Comparison of ENCODE assay signal across 13 cellular contexts in the genomic region with DNA sequence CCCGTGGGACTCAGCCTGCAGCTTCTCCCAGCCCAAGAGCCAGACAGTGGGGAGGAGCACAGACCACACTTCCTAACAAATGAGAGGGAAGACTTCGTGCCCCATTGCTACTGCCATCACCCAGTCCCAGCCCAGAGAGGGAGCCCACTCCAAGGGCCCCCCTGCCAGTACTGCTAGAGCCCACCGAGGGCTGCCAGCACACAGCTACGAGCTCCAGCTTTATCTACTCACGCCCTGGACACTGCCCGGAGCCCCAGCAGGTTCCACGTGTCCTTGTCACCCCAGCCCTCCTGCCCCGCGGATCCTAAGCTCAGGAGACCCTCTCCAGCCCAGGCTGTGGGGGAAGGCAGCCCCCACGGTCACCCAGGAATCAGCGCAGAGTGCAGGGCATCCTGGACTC. TPM values are rescaled to one million over a fixed set of nuclear protein-coding genes. Genes with fewer than 3 reads are reported as not detected.
DNase-seq lines count a peak whose midpoint lies in the region; ATAC-seq, FAIRE-seq and TF ChIP-seq lines count a peak whose summit lies in the region.
"Had no signal": no experiment of that assay in that cellular context is flagged by ENCODE, and none has a peak within 500 bp of the region (broad histone marks: within the 10 kb centered on the region; RNA-seq: fewer than 3 reads in every experiment).

No MANE protein-coding gene starts in this region.

- intact Hi-C loops in activated naive CD4-positive, alpha-beta T cell treated with anti-CD3 and anti-CD28 coated beads for 36 hours (cut with micrococcal nuclease), result no loop called here
- intact Hi-C loops in kidney (cut with DNase I), result no loop called here

- ATAC-seq in HG03039 (IDR thresholded peaks at IDR 0.05; ENCODE audit: unreplicated experiment) (no peak), HG03439 (IDR thresholded peaks at IDR 0.05; ENCODE audit: unreplicated experiment) (no peak)

- H3K4me3 ChIP-seq in kidney (ENCODE audit: low read length in 2 of 2), result no peak overlapping the region
- H3K4me3 ChIP-seq: lung had no signal

- no peak overlapping the region for H3K27ac ChIP-seq in kidney (ENCODE audit: low read depth in 2 of 2, low read length in 2 of 2)
- H3K27ac ChIP-seq: right lobe of liver had no signal

- CTCF ChIA-PET in activated naive CD4-positive, alpha-beta T cell treated with anti-CD3 and anti-CD28 coated beads for 36 hours (lab: Charles Lee), result no interaction called here
- CTCF ChIA-PET in activated CD4-positive, alpha-beta memory T cell treated with anti-CD3 and anti-CD28 coated beads, Interleukin-2, amount 10 ng/mL, durations not matched to agents 7 days and 5 days (lab: Charles Lee), result interaction anchor here (0.6 to 2.6 kb wide), 3 partner anchors 68 to 116 kb away, joined by 3 to 7 read pairs (median 5); a partner anchor contains a TSS

- POLR2A ChIA-PET in activated CD4-positive, alpha-beta memory T cell treated with anti-CD3 and anti-CD28 coated beads, Interleukin-2, amount 10 ng/mL, durations not matched to agents 7 days and 5 days (lab: Charles Lee), result interaction anchor here (1.0 kb wide), 1 partner anchor 68 kb away, joined by 3 read pairs; no protein-coding TSS in a partner anchor

- no peaks in the 10 kb centered on the region for H3K9me3 ChIP-seq in kidney (ENCODE audit: control insufficient read depth in 1 of 2, low read length in 2 of 2)
- H3K9me3 ChIP-seq: right lobe of liver had no signal

- H3K4me3 Mint-ChIP-seq in activated naive CD4-positive, alpha-beta T cell treated with anti-CD3 and anti-CD28 coated beads, Interleukin-2, amount 50 U/mL, for 24 hours, result peak overlapping the region; percentile 88
- H3K4me3 Mint-ChIP-seq in activated naive CD4-positive, alpha-beta T cell treated with anti-CD3 and anti-CD28 coated beads for 36 hours, result no peak overlapping the region
- peak overlapping the region; percentile 76 for H3K4me3 Mint-ChIP-seq in activated CD4-positive, alpha-beta memory T cell treated with anti-CD3 and anti-CD28 coated beads, Interleukin-2, amount 10 ng/mL, durations not matched to agents 7 days and 5 days
- peak overlapping the region; percentile 65 for H3K4me3 Mint-ChIP-seq in type B pancreatic cell

- H3K27me3 Mint-ChIP-seq in activated naive CD4-positive, alpha-beta T cell treated with anti-CD3 and anti-CD28 coated beads, Interleukin-2, amount 50 U/mL, for 24 hours, result no peaks in the 10 kb centered on the region
- peaks cover 4% of the 10 kb centered on the region for H3K27me3 Mint-ChIP-seq in activated naive CD4-positive, alpha-beta T cell treated with anti-CD3 and anti-CD28 coated beads for 36 hours (ENCODE audit: low read depth)
- peaks cover 3% of the 10 kb centered on the region for H3K27me3 Mint-ChIP-seq in activated CD4-positive, alpha-beta memory T cell treated with anti-CD3 and anti-CD28 coated beads, Interleukin-2, amount 10 ng/mL, durations not matched to agents 7 days and 5 days
- peaks cover 2% of the 10 kb centered on the region for H3K27me3 Mint-ChIP-seq in type B pancreatic cell

- no peak overlapping the region for H3K9ac ChIP-seq in kidney (ENCODE audit: low read length in 2 of 2)

- TF ChIP-seq CTCF in kidney (IDR thresholded peaks at IDR 0.05; ENCODE audit: borderline replicate concordance, extremely low read depth, insufficient read depth) (no peak), type B pancreatic cell (conservative IDR thresholded peaks at IDR 0.05) (no peak)

- no peaks in the 10 kb centered on the region for H3K36me3 ChIP-seq in kidney (ENCODE audit: control insufficient read depth in 1 of 2, insufficient read depth in 2 of 2, low read length in 2 of 2)
- H3K36me3 ChIP-seq: right lobe of liver had no signal

- peaks cover 34% of the 10 kb centered on the region for H3K4me1 Mint-ChIP-seq in activated naive CD4-positive, alpha-beta T cell treated with anti-CD3 and anti-CD28 coated beads, Interleukin-2, amount 50 U/mL, for 24 hours
- H3K4me1 Mint-ChIP-seq in activated naive CD4-positive, alpha-beta T cell treated with anti-CD3 and anti-CD28 coated beads for 36 hours (ENCODE audit: low read depth), result peaks cover 2% of the 10 kb centered on the region
- H3K4me1 Mint-ChIP-seq in activated CD4-positive, alpha-beta memory T cell treated with anti-CD3 and anti-CD28 coated beads, Interleukin-2, amount 10 ng/mL, durations not matched to agents 7 days and 5 days, result peaks cover 11% of the 10 kb centered on the region
- peaks cover 11% of the 10 kb centered on the region for H3K4me1 Mint-ChIP-seq in type B pancreatic cell (ENCODE audit: unreplicated experiment)

- H3K4me1 ChIP-seq in kidney (ENCODE audit: control insufficient read depth in 1 of 2, insufficient read depth in 1 of 2, low read depth in 1 of 2, low read length in 2 of 2), result no peaks in the 10 kb centered on the region
- H3K4me1 ChIP-seq: right lobe of liver had no signal

- no peak overlapping the region for H3K27ac Mint-ChIP-seq in activated naive CD4-positive, alpha-beta T cell treated with anti-CD3 and anti-CD28 coated beads, Interleukin-2, amount 50 U/mL, for 24 hours
- H3K27ac Mint-ChIP-seq in activated naive CD4-positive, alpha-beta T cell treated with anti-CD3 and anti-CD28 coated beads for 36 hours, result no peak overlapping the region
- no peak overlapping the region for H3K27ac Mint-ChIP-seq in activated CD4-positive, alpha-beta memory T cell treated with anti-CD3 and anti-CD28 coated beads, Interleukin-2, amount 10 ng/mL, durations not matched to agents 7 days and 5 days
- no peak overlapping the region for H3K27ac Mint-ChIP-seq in type B pancreatic cell

- no peak for DNase-seq in activated naive CD4-positive, alpha-beta T cell treated with anti-CD3 and anti-CD28 coated beads for 36 hours
- no peak for DNase-seq in activated CD4-positive, alpha-beta memory T cell treated with anti-CD3 and anti-CD28 coated beads, Interleukin-2, amount 10 ng/mL, durations not matched to agents 7 days and 5 days
- DNase-seq in kidney (peak; percentile 60), type B pancreatic cell (ENCODE audit: extremely low spot score, unreplicated experiment) (no peak), MV-4-11 (lab: John Stamatoyannopoulos, UW) (no peak)
- DNase-seq: AML-193, head of caudate nucleus, NCI-H748 treated with DMSO at 0.1 percent for 48 hours, right lobe of liver had no signal

- FAIRE-seq in kidney (lab: Jason Lieb, UNC), result no peak

- H3K36me3 Mint-ChIP-seq in activated naive CD4-positive, alpha-beta T cell treated with anti-CD3 and anti-CD28 coated beads, Interleukin-2, amount 50 U/mL, for 24 hours, result peaks cover 16% of the 10 kb centered on the region
- no peaks in the 10 kb centered on the region for H3K36me3 Mint-ChIP-seq in activated naive CD4-positive, alpha-beta T cell treated with anti-CD3 and anti-CD28 coated beads for 36 hours (ENCODE audit: low read depth)
- H3K36me3 Mint-ChIP-seq in activated CD4-positive, alpha-beta memory T cell treated with anti-CD3 and anti-CD28 coated beads, Interleukin-2, amount 10 ng/mL, durations not matched to agents 7 days and 5 days (ENCODE audit: low read depth), result peaks cover 18% of the 10 kb centered on the region
- peaks cover 9% of the 10 kb centered on the region for H3K36me3 Mint-ChIP-seq in type B pancreatic cell

- H3K9me3 Mint-ChIP-seq in activated naive CD4-positive, alpha-beta T cell treated with anti-CD3 and anti-CD28 coated beads, Interleukin-2, amount 50 U/mL, for 24 hours, result no peaks in the 10 kb centered on the region
- no peaks in the 10 kb centered on the region for H3K9me3 Mint-ChIP-seq in activated naive CD4-positive, alpha-beta T cell treated with anti-CD3 and anti-CD28 coated beads for 36 hours
- no peaks in the 10 kb centered on the region for H3K9me3 Mint-ChIP-seq in activated CD4-positive, alpha-beta memory T cell treated with anti-CD3 and anti-CD28 coated beads, Interleukin-2, amount 10 ng/mL, durations not matched to agents 7 days and 5 days
- no peaks in the 10 kb centered on the region for H3K9me3 Mint-ChIP-seq in type B pancreatic cell

RNA-seq across cellular contexts. Expression of a gene that starts 1.9 kb away (rescaled TPM):
- 10 to 100 TPM; 38.7 to 44.5 TPM for total RNA-seq in activated naive CD4-positive, alpha-beta T cell treated with anti-CD3 and anti-CD28 coated beads for 36 hours
- total RNA-seq in activated CD4-positive, alpha-beta memory T cell treated with anti-CD3 and anti-CD28 coated beads, Interleukin-2, amount 10 ng/mL, durations not matched to agents 7 days and 5 days, result 100 to 1,000 TPM; 170 TPM
- total RNA-seq in kidney (36.1 TPM), type B pancreatic cell (ENCODE audit: low replicate concordance) (64.0 and 135 TPM in 2 replicates)
- 18.8 TPM for polyA plus RNA-seq in kidney (ENCODE audit: insufficient read depth, low read depth, low replicate concordance)
